ENCODE assay signal across 10 cellular contexts in genomic region chr19:7242601-7243258, GRCh38. TPM values are rescaled to one million over a fixed set of nuclear protein-coding genes. Genes with fewer than 3 reads are reported as not detected.
A peak's percentile ranks its signal among the peaks of the same experiment; 100 is the strongest.
DNase-seq lines count a peak whose midpoint lies in the region; ATAC-seq and TF ChIP-seq lines count a peak whose summit lies in the region.
"Had no signal": no experiment of that assay in that cellular context is flagged by ENCODE, and none has a peak within 500 bp of the region (broad histone marks: within the 10 kb centered on the region; RNA-seq: fewer than 3 reads in every experiment).

No MANE protein-coding gene starts in this region.

- H3K9me2 ChIP-seq in MM.1S (replicated peaks; ENCODE audit: insufficient read depth, low read length): no peaks in the 10 kb centered on the region

- H3K4me3 Mint-ChIP-seq in activated T-cell treated with anti-CD3 and anti-CD28 coated beads, Interleukin-2, amount 50 U/mL, for 24 hours: no peak overlapping the region
- H3K4me3 Mint-ChIP-seq: activated CD4-positive, alpha-beta T cell treated with anti-CD3 and anti-CD28 coated beads for 36 hours had no signal

- H3K4me1 ChIP-seq in MM.1S (ENCODE audit: low read length): peaks cover 8% of the 10 kb centered on the region
- H3K4me1 ChIP-seq in psoas muscle: peaks cover 25% of the 10 kb centered on the region

- H3K4me2 ChIP-seq in MM.1S (ENCODE audit: low read depth, low read length): peak overlapping the region; percentile 71

- H3K36me3 ChIP-seq in MM.1S (replicated peaks; ENCODE audit: insufficient read depth, low read length) (no peaks in the 10 kb centered on the region), psoas muscle (ENCODE audit: insufficient read depth in 1 of 2, low read depth in 1 of 2) (no peaks in the 10 kb centered on the region)

- H3K27me3 ChIP-seq in MM.1S (replicated peaks; ENCODE audit: insufficient read depth, low read length) (no peaks in the 10 kb centered on the region), psoas muscle (ENCODE audit: insufficient read depth in 3 of 3, low read length in 2 of 3) (no peaks in the 10 kb centered on the region)

- peak; percentile 75 for DNase-seq in ELR (ENCODE audit: low read depth)
- DNase-seq in MM.1S: peak; percentile 78
- DNase-seq in dermis blood vessel endothelial cell: peak; percentile 22
- no peak for DNase-seq in psoas muscle
- DNase-seq in NCI-H2029 (lab: John Stamatoyannopoulos, UW): no peak
- DNase-seq in stimulated activated CD8-positive, alpha-beta memory T cell treated with anti-CD3 and anti-CD28 coated beads, Interleukin-4, amount 100 ng/mL, for 48 hours: no peak
- DNase-seq in stimulated activated naive CD4-positive, alpha-beta T cell (lab: John Stamatoyannopoulos, UW): no peak
- DNase-seq in activated T-cell treated with anti-CD3 and anti-CD28 coated beads, Interleukin-2, amount 50 U/mL, for 24 hours: no peak
- DNase-seq: activated CD4-positive, alpha-beta T cell treated with anti-CD3 and anti-CD28 coated beads for 36 hours; stimulated activated CD4-positive, alpha-beta T cell treated with anti-CD3 and anti-CD28 coated beads, Interleukin-2, amount 100 ng/mL, for 24 hours had no signal

- no peaks in the 10 kb centered on the region for H4K20me1 ChIP-seq in MM.1S (ENCODE audit: insufficient read depth, low read length)

- H3K9me3 ChIP-seq in MM.1S (replicated peaks; ENCODE audit: insufficient read depth, low read length): no peaks in the 10 kb centered on the region
- H3K9me3 ChIP-seq in psoas muscle: peaks cover 8% of the 10 kb centered on the region

- peak overlapping the region; percentile 59 for H3K4me3 ChIP-seq in MM.1S (ENCODE audit: low read length)
- H3K4me3 ChIP-seq in psoas muscle: peak overlapping the region; percentile 34

- H3K9ac ChIP-seq in MM.1S (ENCODE audit: low read length): peak overlapping the region; percentile 75

- WGBS in psoas muscle, 3 donors: 52 to 61% (median 53%) methylated on average over 9 of the region's 9 CpGs

- TF ChIP-seq CTCF in MM.1S (IDR thresholded peaks at IDR 0.05; ENCODE audit: low read length): no peak
- no peak for TF ChIP-seq CTCF in psoas muscle (IDR thresholded peaks at IDR 0.05)

- H3F3A ChIP-seq in MM.1S (ENCODE audit: insufficient read depth, low read length): peaks cover 9% of the 10 kb centered on the region

- intact Hi-C loops in psoas muscle (cut with DNase I): loop anchor here (5.0 kb wide), 2 partner anchors 35 to 40 kb away; no protein-coding TSS in a partner anchor

- H3K36me3 Mint-ChIP-seq in activated T-cell treated with anti-CD3 and anti-CD28 coated beads, Interleukin-2, amount 50 U/mL, for 24 hours (ENCODE audit: low read depth): no peaks in the 10 kb centered on the region

- H3K27ac ChIP-seq in MM.1S (ENCODE audit: low read length): peak overlapping the region; percentile 97
- peak overlapping the region; percentile 83 for H3K27ac ChIP-seq in psoas muscle

- no peaks in the 10 kb centered on the region for H3K27me3 Mint-ChIP-seq in activated T-cell treated with anti-CD3 and anti-CD28 coated beads, Interleukin-2, amount 50 U/mL, for 24 hours
- H3K27me3 Mint-ChIP-seq: activated CD4-positive, alpha-beta T cell treated with anti-CD3 and anti-CD28 coated beads for 36 hours had no signal

- H3K27ac Mint-ChIP-seq in activated T-cell treated with anti-CD3 and anti-CD28 coated beads, Interleukin-2, amount 50 U/mL, for 24 hours: no peak overlapping the region
- H3K27ac Mint-ChIP-seq: activated CD4-positive, alpha-beta T cell treated with anti-CD3 and anti-CD28 coated beads for 36 hours had no signal

- peaks cover 82% of the 10 kb centered on the region for H3K79me2 ChIP-seq in MM.1S (ENCODE audit: low read length)

- H2AFZ ChIP-seq in MM.1S (ENCODE audit: low read length): peak overlapping the region; percentile 11; the same call in 1 of the 2 replicates

- peaks cover 15% of the 10 kb centered on the region for H3K9me3 Mint-ChIP-seq in activated T-cell treated with anti-CD3 and anti-CD28 coated beads, Interleukin-2, amount 50 U/mL, for 24 hours

- peak; percentile 86 to 94 (median 91) for ATAC-seq in psoas muscle
- ATAC-seq: activated CD4-positive, alpha-beta T cell treated with anti-CD3 and anti-CD28 coated beads for 36 hours had no signal

- no peaks in the 10 kb centered on the region for H3K4me1 Mint-ChIP-seq in activated T-cell treated with anti-CD3 and anti-CD28 coated beads, Interleukin-2, amount 50 U/mL, for 24 hours (ENCODE audit: low read depth)
- H3K4me1 Mint-ChIP-seq: activated CD4-positive, alpha-beta T cell treated with anti-CD3 and anti-CD28 coated beads for 36 hours had no signal

RNA-seq across cellular contexts. Expression of gene INSR, which starts 51.5 kb away (rescaled TPM):
- total RNA-seq in dermis blood vessel endothelial cell (41.7 and 76.2 TPM in 2 replicates), psoas muscle (10 to 100 TPM; 48.5 to 95.1 (median 66.3) TPM)
- polyA plus RNA-seq in psoas muscle: 10 to 100 TPM in 2 of 3 donors, 1 to 10 TPM in 1; 3.7 to 13.7 (median 11.4) TPM

Comparison
In these comparisons a context has a peak if more than half of its experiments do, and no peak if none do; other contexts are left out.
1. DNase-seq: peak in ELR (single experiment), MM.1S (single experiment) and dermis blood vessel endothelial cell (single experiment); none in psoas muscle (0 of 2), NCI-H2029 (single experiment), stimulated activated CD8-positive, alpha-beta memory T cell treated with anti-CD3 and anti-CD28 coated beads, Interleukin-4, amount 100 ng/mL, for 48 hours (single experiment), stimulated activated naive CD4-positive, alpha-beta T cell (0 of 6) and activated T-cell treated with anti-CD3 and anti-CD28 coated beads, Interleukin-2, amount 50 U/mL, for 24 hours (single experiment).